Comparison of ENCODE assay signal across 7 cellular contexts in the genomic region with DNA sequence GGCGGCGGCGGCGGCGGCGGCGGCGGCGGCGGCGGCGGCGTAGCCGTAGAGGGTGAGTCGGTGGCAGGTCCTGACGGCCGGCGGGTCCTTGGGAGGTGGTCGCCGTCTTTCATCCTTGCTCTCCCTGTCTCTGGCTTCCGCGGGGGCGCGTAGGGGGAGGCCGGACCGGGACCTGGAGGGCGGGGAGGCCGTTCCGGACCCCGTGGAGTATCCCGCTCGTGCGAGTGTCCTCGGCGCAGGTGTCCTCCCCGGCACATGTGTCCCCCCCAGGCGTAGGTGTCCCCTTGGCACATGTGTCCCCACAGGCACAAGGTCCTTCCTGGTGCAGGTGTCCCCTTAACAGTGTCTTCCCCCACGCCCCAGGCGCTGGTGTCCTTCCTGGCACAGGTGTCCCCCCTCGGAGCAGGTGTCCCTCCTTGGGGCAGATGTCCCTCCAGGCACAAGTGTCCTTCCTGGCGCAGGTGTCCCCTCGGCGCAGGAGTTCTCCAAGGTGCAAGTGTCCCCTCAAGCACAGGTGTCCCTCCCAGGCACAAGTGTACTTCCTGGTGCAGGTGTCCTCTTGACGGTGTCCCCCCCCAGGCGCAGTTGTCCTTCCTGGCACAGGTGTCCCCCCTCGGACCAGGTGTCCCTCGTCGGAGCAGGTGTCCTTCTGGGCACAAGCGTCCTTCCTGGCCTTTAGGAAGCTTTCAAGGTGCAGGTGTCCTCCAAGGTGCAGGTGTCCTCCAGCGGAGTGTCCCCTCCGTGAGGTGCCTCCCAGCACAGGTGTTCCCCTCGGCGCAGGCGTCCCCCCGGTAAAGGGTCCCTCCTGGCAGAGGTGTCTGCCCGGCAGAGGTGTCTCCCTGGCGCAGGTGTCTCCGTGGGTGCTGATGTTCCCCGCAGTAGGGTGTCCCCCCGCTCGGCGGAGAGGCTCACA. TPM values are rescaled to one million over a fixed set of nuclear protein-coding genes. Genes with fewer than 3 reads are reported as not detected.
A peak's percentile ranks its signal among the peaks of the same experiment; 100 is the strongest.
DNase-seq lines count a peak whose midpoint lies in the region; ATAC-seq and TF ChIP-seq lines count a peak whose summit lies in the region.

No MANE protein-coding gene starts in this region.

- H3K27me3 ChIP-seq in Panc1 (ENCODE audit: control insufficient read depth, insufficient read depth, low read length) (no peaks in the 10 kb centered on the region), layer of hippocampus (ENCODE audit: control insufficient read depth, insufficient read depth, low read length) (no peaks in the 10 kb centered on the region)

- H3K36me3 Mint-ChIP-seq in MCF 10A (ENCODE audit: insufficient read depth, unreplicated experiment), result peaks cover 26% of the 10 kb centered on the region
- peaks cover 39% of the 10 kb centered on the region for H3K36me3 Mint-ChIP-seq in stimulated activated memory B cell treated with anti-CD40 and anti-IgM and Interleukin-4, amounts not matched to agents 10 μg/mL and 1 μg/mL and 100 μg/mL, for 72 hours

- no peaks in the 10 kb centered on the region for H3K27me3 Mint-ChIP-seq in MCF 10A (ENCODE audit: insufficient read depth, unreplicated experiment)
- H3K27me3 Mint-ChIP-seq in stimulated activated memory B cell treated with anti-CD40 and anti-IgM and Interleukin-4, amounts not matched to agents 10 μg/mL and 1 μg/mL and 100 μg/mL, for 72 hours, result no peaks in the 10 kb centered on the region

- TF ChIP-seq CTCF in Panc1 (IDR thresholded peaks at IDR 0.05) (no peak), MCF 10A (IDR thresholded peaks at IDR 0.05; ENCODE audit: unreplicated experiment) (no peak)

- peaks cover 6% of the 10 kb centered on the region; the same call in 1 of the 2 replicates for H3K36me3 ChIP-seq in Panc1 (ENCODE audit: control insufficient read depth, insufficient read depth, low read length)

- intact Hi-C loops in Panc1 (cut with micrococcal nuclease; ENCODE audit: unreplicated experiment), result no loop called here
- intact Hi-C loops in MCF 10A (cut with micrococcal nuclease), result loop anchor here (10.0 kb wide), 1 partner anchor 461 kb away; no protein-coding TSS in a partner anchor

- CTCF ChIA-PET in Panc1 (lab: Charles Lee), result no interaction called here
- CTCF ChIA-PET in MCF 10A (lab: Yijun Ruan, JAX), result interaction anchor here (0.9 to 1.0 kb wide), 2 partner anchors 12 to 32 kb away, joined by 3 read pairs; no protein-coding TSS in a partner anchor

- peak overlapping the region; percentile 99 for H3K4me3 ChIP-seq in Panc1 (ENCODE audit: low read depth in 2 of 2, low read length in 2 of 2)

- peaks cover 13% of the 10 kb centered on the region for H3K4me1 ChIP-seq in Panc1 (ENCODE audit: control insufficient read depth, insufficient read depth, low read length)

- H3K4me3 Mint-ChIP-seq in MCF 10A (ENCODE audit: unreplicated experiment), result peak overlapping the region; percentile 91
- peak overlapping the region; percentile 99 for H3K4me3 Mint-ChIP-seq in stimulated activated memory B cell treated with anti-CD40 and anti-IgM and Interleukin-4, amounts not matched to agents 10 μg/mL and 1 μg/mL and 100 μg/mL, for 72 hours

- ATAC-seq in GM18909 (IDR thresholded peaks at IDR 0.05; ENCODE audit: poor library complexity, unreplicated experiment), result peak; percentile 29
- peak; percentile 22 for ATAC-seq in HG02885 (IDR thresholded peaks at IDR 0.05; ENCODE audit: poor library complexity, unreplicated experiment)
- peak; percentile 42 for ATAC-seq in Panc1
- peak; percentile 56 for ATAC-seq in stimulated activated memory B cell treated with anti-CD40 and anti-IgM and Interleukin-4, amounts not matched to agents 10 μg/mL and 1 μg/mL and 100 μg/mL, for 72 hours

- H3K9me3 ChIP-seq in Panc1 (ENCODE audit: control insufficient read depth, insufficient read depth, low read depth, low read length), result no peaks in the 10 kb centered on the region

- BruUV-seq in Panc1 (replicated peaks; lab: Mats Ljungman, UMichigan), result no TSS peak
- BruUV-seq in MCF 10A (replicated peaks; lab: Mats Ljungman, UMichigan), result no TSS peak

- peak overlapping the region; percentile 90 for H3K27ac ChIP-seq in Panc1 (ENCODE audit: low read length)
- H3K27ac ChIP-seq in layer of hippocampus (ENCODE audit: low read depth, low read length), result peak overlapping the region; percentile 71

- in situ Hi-C loops in Panc1 (cut with HindIII; ENCODE audit: low pct_unique_long_range_greater_than_20kb, low sequenced_read_pairs), result no loop called here

- H3K27ac Mint-ChIP-seq in MCF 10A (ENCODE audit: low read depth, unreplicated experiment), result peak overlapping the region; percentile 80
- peak overlapping the region; percentile 95 for H3K27ac Mint-ChIP-seq in stimulated activated memory B cell treated with anti-CD40 and anti-IgM and Interleukin-4, amounts not matched to agents 10 μg/mL and 1 μg/mL and 100 μg/mL, for 72 hours

- no peak for DNase-seq in Panc1 (ENCODE audit: low read depth, low spot score)
- no peak for DNase-seq in MCF 10A (ENCODE audit: unreplicated experiment)
- no peak for DNase-seq in foreskin melanocyte

- no peaks in the 10 kb centered on the region for H3K9me3 Mint-ChIP-seq in MCF 10A (ENCODE audit: unreplicated experiment)
- H3K9me3 Mint-ChIP-seq in stimulated activated memory B cell treated with anti-CD40 and anti-IgM and Interleukin-4, amounts not matched to agents 10 μg/mL and 1 μg/mL and 100 μg/mL, for 72 hours, result no peaks in the 10 kb centered on the region

- POLR2A ChIA-PET in Panc1 (lab: Charles Lee) (no interaction called here), MCF 10A (lab: Yijun Ruan, JAX) (interaction anchor here (0.6 to 1.7 kb wide), 10 partner anchors 8 to 197 kb away, joined by 3 to 13 read pairs (median 4); partner anchors contain the start of gene PDCD6)

- H3K4me1 Mint-ChIP-seq in MCF 10A (ENCODE audit: insufficient read depth, unreplicated experiment), result peaks cover 17% of the 10 kb centered on the region
- H3K4me1 Mint-ChIP-seq in stimulated activated memory B cell treated with anti-CD40 and anti-IgM and Interleukin-4, amounts not matched to agents 10 μg/mL and 1 μg/mL and 100 μg/mL, for 72 hours, result peaks cover 85% of the 10 kb centered on the region

RNA-seq across cellular contexts. Expression of gene EXOC3, which starts 0.5 kb away (rescaled TPM):
- total RNA-seq in Panc1 (2021; ENCODE audit: unreplicated experiment) (55.0 TPM), MCF 10A (2022) (44.1 and 49.6 TPM in 2 replicates)
- 63.2 TPM for polyA plus RNA-seq in Panc1 (2012; ENCODE audit: insufficient read length)
